14 cellular contexts compared by ENCODE assay signal in the genomic region with DNA sequence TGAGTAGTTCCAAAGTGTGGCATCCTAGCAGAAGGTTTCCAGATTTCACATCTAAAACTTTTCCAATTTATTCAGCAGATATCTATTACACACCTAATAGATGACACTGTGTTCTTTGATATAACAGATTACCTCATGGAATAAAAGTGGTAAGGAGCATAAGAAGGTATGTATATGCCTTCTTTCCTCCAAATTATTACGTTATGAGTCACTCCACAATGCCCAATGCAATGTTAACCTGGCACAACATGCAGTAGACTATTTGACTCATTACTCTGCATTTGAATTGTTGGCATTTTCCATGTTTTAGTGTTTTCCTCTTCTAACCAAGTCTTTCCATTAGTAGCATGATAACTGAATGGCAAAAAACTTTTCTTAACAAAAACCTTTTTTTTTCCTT.
DNase-seq lines count a peak whose midpoint lies in the region; ATAC-seq, FAIRE-seq and TF ChIP-seq lines count a peak whose summit lies in the region.
"Had no signal": no experiment of that assay in that cellular context is flagged by ENCODE, and none has a peak within 500 bp of the region (broad histone marks: within the 10 kb centered on the region; RNA-seq: fewer than 3 reads in every experiment).

No MANE protein-coding gene starts in this region.

- H3K27ac ChIP-seq in spleen (no peak overlapping the region), gastrocnemius medialis (no peak overlapping the region)
- H3K27ac ChIP-seq: BLaER1 treated with 17β-estradiol and CSF1 and Interleukin-3, amounts not matched to agents 10 nM and 100 nM had no signal

- H3K4me1 ChIP-seq in spleen (no peaks in the 10 kb centered on the region), gastrocnemius medialis (no peaks in the 10 kb centered on the region)
- H3K4me1 ChIP-seq: BLaER1 treated with 17β-estradiol and CSF1 and Interleukin-3, amounts not matched to agents 10 nM and 100 nM had no signal

- intact Hi-C loops in spleen (cut with DNase I; ENCODE audit: low total_unique reads): no loop called here
- intact Hi-C loops in gastrocnemius medialis (cut with DNase I; ENCODE audit: low total_unique reads): no loop called here

- WGBS in spleen, 5 donors: 63 to 90% (median 78%) methylated on average over 1 of the region's 1 CpG

- peak; percentile 58 for FAIRE-seq in RCC 7860 (lab: Jason Lieb, UNC)
- no peak for FAIRE-seq in bronchial epithelial cell (lab: Jason Lieb, UNC)

- no peak for TF ChIP-seq POLR2A in spleen (IDR thresholded peaks at IDR 0.05)
- no peak for TF ChIP-seq POLR2A in gastrocnemius medialis (IDR thresholded peaks at IDR 0.05)

- TF ChIP-seq CTCF in bronchial epithelial cell (IDR thresholded peaks at IDR 0.05; ENCODE audit: insufficient read depth, low read length, severe bottlenecking) (no peak), spleen (IDR thresholded peaks at IDR 0.05 in 8 of 11, conservative IDR thresholded peaks at IDR 0.05 in 3 of 11) (no peak), gastrocnemius medialis (IDR thresholded peaks at IDR 0.05 in 4 of 5, conservative IDR thresholded peaks at IDR 0.05 in 1 of 5) (no peak)

- H3K4me3 ChIP-seq in bronchial epithelial cell (ENCODE audit: low read depth, low read length) (no peak overlapping the region), spleen (no peak overlapping the region), gastrocnemius medialis (no peak overlapping the region)
- H3K4me3 ChIP-seq: BLaER1 treated with 17β-estradiol and CSF1 and Interleukin-3, amounts not matched to agents 10 nM and 100 nM; MG63 had no signal

- in situ Hi-C loops in gastrocnemius medialis (cut with MboI; ENCODE audit: low sequenced_read_pairs in 4 of 4): no loop called here

- ATAC-seq in gastrocnemius medialis: no peak
- no peak for ATAC-seq in HG03571 (IDR thresholded peaks at IDR 0.05; ENCODE audit: unreplicated experiment)

- DNase-seq in COLO829 (ENCODE audit: low spot score): peak; percentile 6
- peak; percentile 60 for DNase-seq in RCC 7860 (ENCODE audit: low spot score)
- peak; percentile 93 for DNase-seq in bronchial epithelial cell (ENCODE audit: low read depth)
- DNase-seq in kidney glomerular epithelial cell (lab: John Stamatoyannopoulos, UW): peak; percentile 50
- no peak for DNase-seq in SKM-1 (lab: John Stamatoyannopoulos, UW; ENCODE audit: unreplicated experiment)
- DNase-seq in spleen: no peak
- DNase-seq in gastrocnemius medialis: no peak
- DNase-seq: activated CD8-positive, alpha-beta memory T cell treated with anti-CD3 and anti-CD28 coated beads, Interleukin-2, amount 50 U/mL, for 48 hours; activated effector memory CD4-positive, alpha-beta T cell treated with anti-CD3 and anti-CD28 coated beads, Interleukin-2, amount 50 U/mL, for 16 hours; MG63; NCI-H1436 treated with DMSO at 0.1 percent for 48 hours; SHP77 treated with DMSO at 0.1 percent for 48 hours had no signal

- H3K36me3 ChIP-seq in bronchial epithelial cell (ENCODE audit: control insufficient read depth, insufficient read depth, low read length) (no peaks in the 10 kb centered on the region), spleen (no peaks in the 10 kb centered on the region), gastrocnemius medialis (no peaks in the 10 kb centered on the region)
- H3K36me3 ChIP-seq: BLaER1 treated with 17β-estradiol and CSF1 and Interleukin-3, amounts not matched to agents 10 nM and 100 nM; MG63 had no signal

- H3K27me3 ChIP-seq in bronchial epithelial cell (ENCODE audit: control insufficient read depth, insufficient read depth, low read length): no peaks in the 10 kb centered on the region
- no peaks in the 10 kb centered on the region for H3K27me3 ChIP-seq in spleen (replicated peaks in 1 of 7)
- no peaks in the 10 kb centered on the region for H3K27me3 ChIP-seq in gastrocnemius medialis
- H3K27me3 ChIP-seq: MG63 had no signal

- no peaks in the 10 kb centered on the region for H3K9me3 ChIP-seq in spleen
- no peaks in the 10 kb centered on the region for H3K9me3 ChIP-seq in gastrocnemius medialis
- H3K9me3 ChIP-seq: BLaER1 treated with 17β-estradiol and CSF1 and Interleukin-3, amounts not matched to agents 10 nM and 100 nM; MG63 had no signal

Comparison
In these comparisons a context has a peak if more than half of its experiments do, and no peak if none do; other contexts are left out.
1. DNase-seq: peak in COLO829 (single experiment), RCC 7860 (single experiment), bronchial epithelial cell (single experiment) and kidney glomerular epithelial cell (single experiment); none in SKM-1 (single experiment), spleen (single experiment) and gastrocnemius medialis (0 of 2).